ENCODE assay signal across 8 cellular contexts in genomic region chr22:38700271-38700788, GRCh38. TPM values are rescaled to one million over a fixed set of nuclear protein-coding genes. Genes with fewer than 3 reads are reported as not detected.
DNase-seq lines count a peak whose midpoint lies in the region; ATAC-seq and TF ChIP-seq lines count a peak whose summit lies in the region.

No MANE protein-coding gene starts in this region.

- DNase-seq in SIG-M5 treated with dmso at 0.1 percent for 504 hours (lab: John Stamatoyannopoulos, UW; ENCODE audit: unreplicated experiment) (peak; percentile 49), SIG-M5 (lab: John Stamatoyannopoulos, UW) (no peak), left ventricle myocardium inferior (peak; percentile 74), prostate gland (ENCODE audit: low spot score) (no peak), DMS79 (lab: John Stamatoyannopoulos, UW) (no peak)
- DNase-seq in activated naive CD4-positive, alpha-beta T cell treated with anti-CD3 and anti-CD28 coated beads, Interleukin-2, amount 50 U/mL, for 16 hours, result peak; percentile 32

- no peak for TF ChIP-seq CTCF in left ventricle myocardium inferior (IDR thresholded peaks at IDR 0.05; ENCODE audit: borderline replicate concordance)
- no peak for TF ChIP-seq CTCF in prostate gland (IDR thresholded peaks at IDR 0.05)

- TF ChIP-seq POLR2A in prostate gland (IDR thresholded peaks at IDR 0.05), result no peak

- H3K4me3 ChIP-seq in HUES6 (ENCODE audit: low read depth, low read length), result peak overlapping the region; percentile 98
- peak overlapping the region; percentile 85 for H3K4me3 ChIP-seq in left ventricle myocardium inferior
- H3K4me3 ChIP-seq in prostate gland, result peak overlapping the region; percentile 82 to 88

- peak overlapping the region; percentile 94 for H3K9ac ChIP-seq in HUES6 (ENCODE audit: low read length)

- H3K9me3 ChIP-seq in HUES6 (ENCODE audit: control insufficient read depth, insufficient read depth, low read depth, low read length), result no peaks in the 10 kb centered on the region
- H3K9me3 ChIP-seq in left ventricle myocardium inferior (replicated peaks), result no peaks in the 10 kb centered on the region
- no peaks in the 10 kb centered on the region for H3K9me3 ChIP-seq in prostate gland

- no peaks in the 10 kb centered on the region for H3K27me3 ChIP-seq in HUES6 (ENCODE audit: control insufficient read depth, insufficient read depth, low read length)
- H3K27me3 ChIP-seq in left ventricle myocardium inferior (ENCODE audit: low read depth), result no peaks in the 10 kb centered on the region
- no peaks in the 10 kb centered on the region for H3K27me3 ChIP-seq in prostate gland (replicated peaks; ENCODE audit: insufficient read depth)

- WGBS in prostate gland, result 0% methylated on average over 23 of the region's 57 CpGs

- peak overlapping the region; percentile 93; the same call in 1 of the 2 replicates for H3K27ac ChIP-seq in HUES6 (ENCODE audit: low read depth, low read length)
- H3K27ac ChIP-seq in left ventricle myocardium inferior (replicated peaks), result peak overlapping the region; percentile 95
- peak overlapping the region; percentile 99 to 100 for H3K27ac ChIP-seq in prostate gland

- H3K4me1 ChIP-seq in HUES6 (ENCODE audit: control insufficient read depth, insufficient read depth, low read length) (peaks cover 39% of the 10 kb centered on the region), left ventricle myocardium inferior (peaks cover 68% of the 10 kb centered on the region), prostate gland (replicated peaks) (peaks cover 7% of the 10 kb centered on the region)

- intact Hi-C loops in left ventricle myocardium inferior (cut with micrococcal nuclease) (no loop called here), prostate gland (cut with DNase I) (loop anchor here (10.0 kb wide), 1 partner anchor 196 kb away; the partner anchor contains the start of gene DDX17)

- H3K36me3 ChIP-seq in HUES6 (ENCODE audit: control insufficient read depth, insufficient read depth, low read length), result peaks cover 6% of the 10 kb centered on the region
- no peaks in the 10 kb centered on the region for H3K36me3 ChIP-seq in left ventricle myocardium inferior
- no peaks in the 10 kb centered on the region for H3K36me3 ChIP-seq in prostate gland

- no peak for ATAC-seq in HG02852 (IDR thresholded peaks at IDR 0.05; ENCODE audit: unreplicated experiment)

RNA-seq across cellular contexts. Expression of gene JOSD1, which starts 0.4 kb away (rescaled TPM):
- total RNA-seq in left ventricle myocardium inferior, result 18.7 TPM
- 10 to 100 TPM; 56.7 to 69.2 TPM for total RNA-seq in prostate gland

RNA-seq across cellular contexts. Expression of gene GTPBP1, which starts 5.4 kb away (rescaled TPM):
- total RNA-seq in left ventricle myocardium inferior (28.9 TPM), prostate gland (10 to 100 TPM; 61.9 to 74.5 TPM)

RNA-seq across cellular contexts. Expression of gene TOMM22, which starts 18.6 kb away (rescaled TPM):
- 66.6 TPM for total RNA-seq in left ventricle myocardium inferior
- total RNA-seq in prostate gland, result 10 to 100 TPM; 44.5 to 50.8 TPM

RNA-seq across cellular contexts. Expression of gene CBY1, which starts 43.9 kb away (rescaled TPM):
- total RNA-seq in left ventricle myocardium inferior, result 44.4 TPM
- 10 to 100 TPM; 24.7 to 41.0 TPM for total RNA-seq in prostate gland

RNA-seq across cellular contexts. Expression of gene FAM227A, which starts 44.1 kb away (rescaled TPM):
- total RNA-seq in left ventricle myocardium inferior (1.0 TPM), prostate gland (1 to 10 TPM; 1.0 to 2.2 TPM)

Comparison
In these comparisons a context has a peak if more than half of its experiments do, and no peak if none do; other contexts are left out.
1. DNase-seq: peak in SIG-M5 treated with dmso at 0.1 percent for 504 hours (single experiment), activated naive CD4-positive, alpha-beta T cell treated with anti-CD3 and anti-CD28 coated beads, Interleukin-2, amount 50 U/mL, for 16 hours (single experiment) and left ventricle myocardium inferior (single experiment); none in SIG-M5 (single experiment), prostate gland (single experiment) and DMS79 (single experiment).
2. Peak in every context shown above with its lines, with median percentiles within 50 percentile points of each other: H3K27ac ChIP-seq and H3K4me3 ChIP-seq.